ENCODE assay signal across 25 cellular contexts in genomic region chr22:49035818-49036457, GRCh38.
"Had no signal": no experiment of that assay in that cellular context is flagged by ENCODE, and none has a peak within 500 bp of the region (broad histone marks: within the 10 kb centered on the region; RNA-seq: fewer than 3 reads in every experiment).

No MANE protein-coding gene starts in this region.

- H3K36me3 Mint-ChIP-seq: memory B cell; natural killer cell treated with Interleukin-12 subunit alpha and Interleukin-12 subunit beta and Interleukin-15 and Interleukin-18, amount 100 ng/mL, for 72 hours; neural progenitor cell; type B pancreatic cell had no signal

- H3K27ac Mint-ChIP-seq: dendritic cell treated with granulocyte-macrophage colony-stimulating factor and Interleukin-4, amounts not matched to agents 40 ng/mL and 50 ng/mL, for 4 days; memory B cell; natural killer cell treated with Interleukin-12 subunit alpha and Interleukin-12 subunit beta and Interleukin-15 and Interleukin-18, amount 100 ng/mL, for 72 hours; neural progenitor cell; stimulated activated naive CD8-positive, alpha-beta T cell treated with anti-CD3 and anti-CD28 coated beads, Interleukin-15, amount 100 ng/mL, for 72 hours; type B pancreatic cell had no signal

- H3K27ac ChIP-seq: colonic mucosa, esophagus muscularis mucosa, foreskin keratinocyte, gastroesophageal sphincter, heart left ventricle, hepatocyte, neural progenitor cell, ovary, thyroid gland had no signal

- ATAC-seq: foreskin keratinocyte; gastroesophageal sphincter; heart left ventricle; stimulated activated naive CD8-positive, alpha-beta T cell treated with anti-CD3 and anti-CD28 coated beads, Interleukin-15, amount 100 ng/mL, for 72 hours had no signal

- H3K36me3 ChIP-seq: colonic mucosa, esophagus muscularis mucosa, gastroesophageal sphincter, heart left ventricle, neural progenitor cell, ovary, thyroid gland had no signal

- H3K4me3 ChIP-seq: colonic mucosa, esophagus muscularis mucosa, gastroesophageal sphincter, heart left ventricle, hepatocyte, lung, neural progenitor cell, ovary, thyroid gland had no signal

- H3K27me3 ChIP-seq: colonic mucosa, foreskin keratinocyte, hepatocyte, neural progenitor cell, ovary, thyroid gland had no signal

- H3K9ac ChIP-seq: neural progenitor cell had no signal

- H2AFZ ChIP-seq: hepatocyte, neural progenitor cell had no signal

- DNase-seq: central memory CD4-positive, alpha-beta T cell; colonic mucosa; effector CD8-positive, alpha-beta T cell; foreskin keratinocyte; kidney glomerular epithelial cell; nucleus accumbens; small intestine; stimulated activated CD4-positive, alpha-beta T cell treated with anti-CD3 and anti-CD28 coated beads, Interleukin-12 subunit alpha, Interleukin-12 subunit beta, amount 100 ng/mL, for 4 hours; stimulated activated CD4-positive, alpha-beta T cell treated with anti-CD3 and anti-CD28 coated beads, Interleukin-1b, Interleukin-23, amount 100 ng/mL, for 48 hours; stimulated activated CD4-positive, alpha-beta T cell treated with anti-CD3 and anti-CD28 coated beads, Interleukin-4, amount 100 ng/mL, for 1 hour; stimulated activated CD8-positive, alpha-beta memory T cell treated with anti-CD3 and anti-CD28 coated beads, Interleukin-4, amount 100 ng/mL, for 48 hours; stimulated activated naive CD4-positive, alpha-beta T cell; stimulated activated naive CD8-positive, alpha-beta T cell treated with anti-CD3 and anti-CD28 coated beads, Interleukin-15, amount 100 ng/mL, for 72 hours; thyroid gland had no signal

- H3K4me1 ChIP-seq: colonic mucosa, esophagus muscularis mucosa, foreskin keratinocyte, gastroesophageal sphincter, heart left ventricle, neural progenitor cell, thyroid gland had no signal

- H3K9me3 Mint-ChIP-seq: dendritic cell treated with granulocyte-macrophage colony-stimulating factor and Interleukin-4, amounts not matched to agents 40 ng/mL and 50 ng/mL, for 4 days; natural killer cell treated with Interleukin-12 subunit alpha and Interleukin-12 subunit beta and Interleukin-15 and Interleukin-18, amount 100 ng/mL, for 72 hours; stimulated activated naive CD8-positive, alpha-beta T cell treated with anti-CD3 and anti-CD28 coated beads, Interleukin-15, amount 100 ng/mL, for 72 hours; type B pancreatic cell had no signal

- H3K79me2 ChIP-seq: hepatocyte had no signal

- H3K4me1 Mint-ChIP-seq: memory B cell; stimulated activated naive CD8-positive, alpha-beta T cell treated with anti-CD3 and anti-CD28 coated beads, Interleukin-15, amount 100 ng/mL, for 72 hours had no signal

- H3K4me3 Mint-ChIP-seq: dendritic cell treated with granulocyte-macrophage colony-stimulating factor and Interleukin-4, amounts not matched to agents 40 ng/mL and 50 ng/mL, for 4 days; memory B cell; natural killer cell treated with Interleukin-12 subunit alpha and Interleukin-12 subunit beta and Interleukin-15 and Interleukin-18, amount 100 ng/mL, for 72 hours; neural progenitor cell; stimulated activated naive CD8-positive, alpha-beta T cell treated with anti-CD3 and anti-CD28 coated beads, Interleukin-15, amount 100 ng/mL, for 72 hours; type B pancreatic cell had no signal

- H3K27me3 Mint-ChIP-seq: dendritic cell treated with granulocyte-macrophage colony-stimulating factor and Interleukin-4, amounts not matched to agents 40 ng/mL and 50 ng/mL, for 4 days; natural killer cell treated with Interleukin-12 subunit alpha and Interleukin-12 subunit beta and Interleukin-15 and Interleukin-18, amount 100 ng/mL, for 72 hours had no signal

- H3K9me3 ChIP-seq: colonic mucosa, esophagus muscularis mucosa, gastroesophageal sphincter, heart left ventricle, ovary, thyroid gland had no signal

- H3K4me2 ChIP-seq: hepatocyte, neural progenitor cell had no signal
